ENCODE assay signal across 8 cellular contexts in genomic region chr11:66221726-66222236, GRCh38. TPM values are rescaled to one million over a fixed set of nuclear protein-coding genes. Genes with fewer than 3 reads are reported as not detected.
A peak's percentile ranks its signal among the peaks of the same experiment; 100 is the strongest.
DNase-seq lines count a peak whose midpoint lies in the region; ATAC-seq, FAIRE-seq and TF ChIP-seq lines count a peak whose summit lies in the region.

No MANE protein-coding gene starts in this region.

- H3K4me2 ChIP-seq in OCI-LY1 (ENCODE audit: low read length): no peak overlapping the region

- no peaks in the 10 kb centered on the region for H3K79me2 ChIP-seq in OCI-LY1 (ENCODE audit: insufficient read depth, low read length)

- H3K9me2 ChIP-seq in OCI-LY1 (ENCODE audit: low read depth, low read length): no peaks in the 10 kb centered on the region

- no peak for TF ChIP-seq POLR2A in GM12892 (IDR thresholded peaks at IDR 0.05; ENCODE audit: low read depth, low read length)

- H3K27ac ChIP-seq in OCI-LY1 (ENCODE audit: low read depth, low read length, poor library complexity, severe bottlenecking): peak overlapping the region; percentile 57
- no peak overlapping the region for H3K27ac ChIP-seq in aorta (ENCODE audit: low read depth in 1 of 2, low read length in 2 of 2)

- WGBS in aorta, 2 donors: 83 to 84% methylated on average over 9 of the region's 9 CpGs

- H3K36me3 Mint-ChIP-seq in endothelial cell (ENCODE audit: low read depth, unreplicated experiment): peaks cover 53% of the 10 kb centered on the region

- H3K36me3 ChIP-seq in OCI-LY1 (ENCODE audit: insufficient read depth, low read length) (peaks cover 65% of the 10 kb centered on the region), aorta (ENCODE audit: control insufficient read depth in 1 of 2, insufficient read depth in 2 of 2, low read length in 1 of 2) (peaks cover 0 to 9% of the 10 kb centered on the region in 2 donors)

- peaks cover 5% of the 10 kb centered on the region for H3K27me3 Mint-ChIP-seq in endothelial cell (ENCODE audit: unreplicated experiment)

- H3K4me3 ChIP-seq in OCI-LY1 (ENCODE audit: low read depth, low read length, poor library complexity, severe bottlenecking): no peak overlapping the region
- H3K4me3 ChIP-seq in aorta (ENCODE audit: low read length in 2 of 2): no peak overlapping the region

- intact Hi-C loops in Right ventricle myocardium superior (cut with DNase I) (loop anchor here (2.0 kb wide), 1 partner anchor 61 kb away; no protein-coding TSS in a partner anchor), cardiac septum (cut with DNase I) (loop anchor here (1.0 kb wide), 1 partner anchor 37 kb away; no protein-coding TSS in a partner anchor), aorta (cut with DNase I) (loop anchor here (2.0 kb wide), 3 partner anchors 37 to 63 kb away; no protein-coding TSS in a partner anchor)

- H3K4me1 ChIP-seq in OCI-LY1 (ENCODE audit: insufficient read depth, low read length, severe bottlenecking) (peaks cover 9% of the 10 kb centered on the region), aorta (ENCODE audit: control insufficient read depth in 1 of 2, insufficient read depth in 2 of 2, low read length in 2 of 2) (no peaks in the 10 kb centered on the region)

- H3K9ac ChIP-seq in OCI-LY1 (ENCODE audit: low read length): no peak overlapping the region

- H3K27me3 ChIP-seq in OCI-LY1 (ENCODE audit: insufficient read depth, low read length) (no peaks in the 10 kb centered on the region), aorta (ENCODE audit: control insufficient read depth in 1 of 2, insufficient read depth in 2 of 2, low read length in 1 of 2) (no peaks in the 10 kb centered on the region)

- no peaks in the 10 kb centered on the region for H4K20me1 ChIP-seq in OCI-LY1 (ENCODE audit: insufficient read depth, low read length)

- H3K9me3 ChIP-seq in OCI-LY1 (ENCODE audit: low read length): no peaks in the 10 kb centered on the region
- no peaks in the 10 kb centered on the region for H3K9me3 ChIP-seq in aorta (ENCODE audit: control insufficient read depth, low read length)

- ATAC-seq in Right ventricle myocardium superior (ENCODE audit: poor library complexity): peak; percentile 23
- ATAC-seq in aorta (ENCODE audit: low FRiP score): no peak

- H3K4me1 Mint-ChIP-seq in endothelial cell (ENCODE audit: unreplicated experiment): no peaks in the 10 kb centered on the region

- peak; percentile 8 for DNase-seq in Right ventricle myocardium superior
- no peak for DNase-seq in cardiac septum (ENCODE audit: low spot score)
- DNase-seq in endothelial cell (ENCODE audit: low spot score): no peak
- peak; percentile 36 to 47 for DNase-seq in aorta
- DNase-seq in AG08396 (ENCODE audit: low spot score): no peak
- no peak for DNase-seq in GM12892 (ENCODE audit: insufficient read length)
- DNase-seq in SIG-M5 (lab: John Stamatoyannopoulos, UW): no peak

- no peak for FAIRE-seq in GM12892 (lab: Jason Lieb, UNC)

- H3K4me3 Mint-ChIP-seq in endothelial cell (ENCODE audit: unreplicated experiment): peak overlapping the region; percentile 62

- H3K27ac Mint-ChIP-seq in endothelial cell (ENCODE audit: unreplicated experiment): peak overlapping the region; percentile 16

- H3K9me3 Mint-ChIP-seq in endothelial cell (ENCODE audit: unreplicated experiment): no peaks in the 10 kb centered on the region

- H3F3A ChIP-seq in OCI-LY1 (ENCODE audit: insufficient read depth, low read length): no peaks in the 10 kb centered on the region

- TF ChIP-seq CTCF in OCI-LY1 (IDR thresholded peaks at IDR 0.05; ENCODE audit: low read length): no peak
- TF ChIP-seq CTCF in endothelial cell (IDR thresholded peaks at IDR 0.05; ENCODE audit: unreplicated experiment): no peak

- H2AFZ ChIP-seq in OCI-LY1 (ENCODE audit: low read length): no peak overlapping the region

RNA-seq across cellular contexts. Expression of gene KLC2, which starts 35.7 kb away (rescaled TPM):
- total RNA-seq in Right ventricle myocardium superior (30.7 TPM), cardiac septum (43.5 TPM), endothelial cell (ENCODE audit: unreplicated experiment) (35.1 TPM), aorta (10 to 100 TPM; 32.4 to 34.3 TPM)
- 10 to 100 TPM; 14.8 to 27.0 TPM for polyA plus RNA-seq in aorta
- polyA plus RNA-seq in GM12892 (2012; ENCODE audit: missing spikeins): 8.6 TPM

RNA-seq across cellular contexts. Expression of gene RAB1B, which starts 46.7 kb away (rescaled TPM):
- total RNA-seq in Right ventricle myocardium superior: 114 TPM
- 124 TPM for total RNA-seq in cardiac septum
- 189 TPM for total RNA-seq in endothelial cell (ENCODE audit: unreplicated experiment)
- total RNA-seq in aorta: 100 to 1,000 TPM; 102 to 111 TPM
- polyA plus RNA-seq in aorta: 100 to 1,000 TPM; 125 to 130 TPM
- 58.2 TPM for polyA plus RNA-seq in GM12892 (2012; ENCODE audit: missing spikeins)

RNA-seq across cellular contexts. Expression of gene CNIH2, which starts 56.2 kb away (rescaled TPM):
- total RNA-seq in Right ventricle myocardium superior: not detected
- total RNA-seq in cardiac septum: 0.22 TPM
- total RNA-seq in endothelial cell (ENCODE audit: unreplicated experiment): 1.9 TPM
- total RNA-seq in aorta: 1 to 10 TPM in 1 of 2 donors, under 1 TPM in 1; 0.75 to 1.1 TPM
- polyA plus RNA-seq in aorta: under 1 TPM in 1 of 2 donors, not detected in 1; 0.18 TPM
- 0.47 TPM for polyA plus RNA-seq in GM12892 (2012; ENCODE audit: missing spikeins)

Comparison
In these comparisons a context has a peak if more than half of its experiments do, and no peak if none do; other contexts are left out.
1. DNase-seq: peak in Right ventricle myocardium superior (single experiment) and aorta (2 of 2); none in cardiac septum (single experiment), endothelial cell (single experiment), AG08396 (single experiment), GM12892 (single experiment) and SIG-M5 (single experiment).